In genomic region chr12:85874064-85874463, GRCh38 we compare ENCODE assay signal across 8 cellular contexts. TPM values are rescaled to one million over a fixed set of nuclear protein-coding genes. Genes with fewer than 3 reads are reported as not detected.
DNase-seq lines count a peak whose midpoint lies in the region; ATAC-seq and TF ChIP-seq lines count a peak whose summit lies in the region.

Gene NTS, plus strand, starts transcription at chr12:85874295. Its CDS starts 109 bp downstream, at chr12:85874404.

- ATAC-seq in GM18508 (IDR thresholded peaks at IDR 0.05; ENCODE audit: insufficient read depth, unreplicated experiment) (peak; percentile 87), HG02610 (IDR thresholded peaks at IDR 0.05; ENCODE audit: unreplicated experiment) (peak; percentile 68), heart left ventricle (no peak)

- H3K27me3 ChIP-seq in heart left ventricle, result peaks cover 0 to 8% (median 0%) of the 10 kb centered on the region in 9 donors

- H3K4me3 ChIP-seq in fibroblast of pulmonary artery (replicated peaks; ENCODE audit: low read depth, low read length) (no peak within 1 kb of the TSS), heart left ventricle (no peak within 1 kb of the TSS)

- TF ChIP-seq POLR2A in heart left ventricle (IDR thresholded peaks at IDR 0.05), result no peak

- TF ChIP-seq CTCF in fibroblast of pulmonary artery (IDR thresholded peaks at IDR 0.05; ENCODE audit: low read length, missing control alignments) (peak; percentile 2), GM13976 (IDR thresholded peaks at IDR 0.05; ENCODE audit: borderline replicate concordance, control extremely low read depth, extremely low read depth, insufficient read depth, missing control alignments) (no peak), heart left ventricle (IDR thresholded peaks at IDR 0.05) (no peak)

- H3K36me3 ChIP-seq in heart left ventricle, result no peaks in the 10 kb centered on the region

- intact Hi-C loops in heart left ventricle (cut with DNase I), result loop anchor here in 8 of 10 donors (5.0 kb wide), 3 partner anchors 397 to 407 kb away; no protein-coding TSS in a partner anchor

- H3K9me3 ChIP-seq in heart left ventricle, result no peaks in the 10 kb centered on the region

- DNase-seq in NCI-H2081 treated with DMSO at 0.1 percent for 48 hours (lab: John Stamatoyannopoulos, UW), result peak; percentile 25
- DNase-seq in fibroblast of pulmonary artery (ENCODE audit: low read depth), result no peak
- DNase-seq in middle frontal gyrus (ENCODE audit: extremely low spot score, low spot score), result no peak
- DNase-seq in GM13976 (ENCODE audit: low spot score), result no peak
- DNase-seq in germinal center (ENCODE audit: low spot score), result no peak
- no peak for DNase-seq in heart left ventricle

- WGBS in heart left ventricle, 4 donors, result 0 to 11% (median 8%) methylated on average over 2 of the region's 2 CpGs

- no peak within 1 kb of the TSS for H3K27ac ChIP-seq in heart left ventricle

- in situ Hi-C loops in GM13976 (cut with MboI; ENCODE audit: low sequenced_read_pairs, unreplicated experiment), result loop anchor here (25.0 kb wide), 1 partner anchor 387 kb away; no protein-coding TSS in a partner anchor

- no peaks in the 10 kb centered on the region for H3K4me1 ChIP-seq in heart left ventricle

RNA-seq across cellular contexts. Expression of gene NTS, which starts in this region (rescaled TPM):
- under 1 TPM in 3 of 9 donors, not detected in 6; 0.24 to 0.79 (median 0.68) TPM for total RNA-seq in heart left ventricle
- under 1 TPM in 1 of 2 donors, not detected in 1; 0.07 TPM for polyA plus RNA-seq in heart left ventricle

Comparison
In these comparisons a context has a peak if more than half of its experiments do, and no peak if none do; other contexts are left out.
1. ATAC-seq: peak in GM18508 (single experiment) and HG02610 (single experiment); none in heart left ventricle (0 of 4).